In the genomic region with DNA sequence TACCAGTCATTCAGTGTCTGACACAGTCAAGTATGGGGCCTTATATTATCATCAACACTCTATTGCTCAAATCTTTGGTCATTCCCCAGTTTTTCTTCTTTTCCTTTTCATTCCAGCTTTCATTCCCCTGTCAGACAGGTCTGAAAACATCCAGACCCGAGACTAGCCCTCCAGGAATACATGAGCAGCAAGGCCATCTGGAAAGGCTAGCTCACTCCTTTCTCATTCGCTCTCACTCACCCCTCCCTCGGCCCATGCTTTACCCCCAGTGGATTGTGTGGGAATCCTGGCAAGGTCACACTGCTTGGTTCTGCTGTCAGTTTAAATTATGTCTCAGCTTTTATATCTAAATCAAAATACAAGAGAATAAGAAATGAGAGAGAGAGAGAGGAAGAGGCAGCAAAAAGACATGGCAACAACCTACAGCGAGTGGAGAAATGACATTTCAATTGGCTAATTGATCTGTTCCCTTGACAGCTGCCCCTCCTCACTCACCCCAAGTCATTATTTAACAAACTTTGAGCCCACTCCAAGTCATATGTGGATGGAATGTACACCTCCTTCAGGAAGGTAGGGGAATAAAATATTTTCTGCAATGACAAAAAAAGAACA, we compare ENCODE assay signal across 30 cellular contexts.
A peak's percentile ranks its signal among the peaks of the same experiment; 100 is the strongest.
DNase-seq lines count a peak whose midpoint lies in the region; ATAC-seq lines count a peak whose summit lies in the region.
"Had no signal": no experiment of that assay in that cellular context is flagged by ENCODE, and none has a peak within 500 bp of the region (broad histone marks: within the 10 kb centered on the region; RNA-seq: fewer than 3 reads in every experiment).

No MANE protein-coding gene starts in this region.

- H3K4me3 ChIP-seq in stomach smooth muscle (ENCODE audit: low read length in 2 of 2) = no peak overlapping the region
- H3K4me3 ChIP-seq: colonic mucosa, GM23338, left lung, ovary, PC-9, smooth muscle cell, tibial nerve had no signal

- peaks cover 5% of the 10 kb centered on the region for H3K4me1 ChIP-seq in stomach smooth muscle (ENCODE audit: control insufficient read depth, insufficient read depth, low read length)
- H3K4me1 ChIP-seq: colonic mucosa, left lung, tibial nerve had no signal

- H3K9me3 ChIP-seq in stomach smooth muscle (ENCODE audit: control insufficient read depth in 2 of 2, low read length in 2 of 2) = no peaks in the 10 kb centered on the region
- H3K9me3 ChIP-seq: colonic mucosa, left lung, ovary, tibial nerve had no signal

- no peak for ATAC-seq in GM18870 (IDR thresholded peaks at IDR 0.05; ENCODE audit: unreplicated experiment)
- ATAC-seq: activated CD8-positive, alpha-beta memory T cell treated with anti-CD3 and anti-CD28 coated beads, Interleukin-2, amount 10 ng/mL, durations not matched to agents 7 days and 5 days; activated T-cell treated with anti-CD3 and anti-CD28 coated beads, Interleukin-2, amount 50 U/mL, for 72 hours; GM23338; left lung; natural killer cell treated with Interleukin-12 subunit alpha and Interleukin-12 subunit beta and Interleukin-15 and Interleukin-18, amount 100 ng/mL, for 72 hours; stimulated activated naive CD8-positive, alpha-beta T cell treated with anti-CD3 and anti-CD28 coated beads, Interleukin-15, amount 100 ng/mL, for 72 hours; WTC11 had no signal

- H3K36me3 ChIP-seq in stomach smooth muscle (ENCODE audit: control insufficient read depth in 2 of 2, insufficient read depth in 2 of 2, low read length in 2 of 2) = no peaks in the 10 kb centered on the region
- H3K36me3 ChIP-seq: brain microvascular endothelial cell, colonic mucosa, left lung, ovary, tibial nerve had no signal

- DNase-seq in SK-N-DZ (ENCODE audit: low spot score) (peak; percentile 83), amniotic epithelial cell (ENCODE audit: low read depth) (peak; percentile 32), left kidney (ENCODE audit: low read depth, low spot score) (peak; percentile 42), DMS53 (lab: John Stamatoyannopoulos, UW) (no peak), NCI-H1092 (lab: John Stamatoyannopoulos, UW) (no peak)
- DNase-seq: activated CD4-positive, alpha-beta T cell treated with anti-CD3 and anti-CD28 coated beads, Interleukin-2, amount 50 U/mL, for 1 hour; activated CD8-positive, alpha-beta memory T cell treated with anti-CD3 and anti-CD28 coated beads, Interleukin-2, amount 10 ng/mL, durations not matched to agents 7 days and 5 days; activated naive CD4-positive, alpha-beta T cell; activated T-cell treated with anti-CD3 and anti-CD28 coated beads, Interleukin-2, amount 50 U/mL, for 72 hours; brain microvascular endothelial cell; colonic mucosa; effector memory CD4-positive, alpha-beta T cell; HFFc6; left lung; MV-4-11; NCI-H510A; ovary; PC-9; SHP77; stimulated activated CD4-positive, alpha-beta T cell treated with anti-CD3 and anti-CD28 coated beads, Interleukin-1b, Interleukin-23, amount 100 ng/mL, for 48 hours; stimulated activated CD8-positive, alpha-beta memory T cell treated with anti-CD3 and anti-CD28 coated beads, Interleukin-4, amount 100 ng/mL, for 48 hours; stimulated activated naive CD8-positive, alpha-beta T cell treated with anti-CD3 and anti-CD28 coated beads, Interleukin-15, amount 100 ng/mL, for 72 hours; SW 1271 had no signal

- H3K27me3 ChIP-seq in stomach smooth muscle (ENCODE audit: control insufficient read depth in 1 of 2, insufficient read depth in 2 of 2, low read length in 2 of 2) = no peaks in the 10 kb centered on the region
- H3K27me3 ChIP-seq: brain microvascular endothelial cell, colonic mucosa, left lung, ovary, tibial nerve had no signal

- H3K27ac ChIP-seq in stomach smooth muscle (ENCODE audit: low read length) = peak overlapping the region; percentile 3
- H3K27ac ChIP-seq: brain microvascular endothelial cell, colonic mucosa, left lung, ovary, PC-9, tibial nerve had no signal

- H3K9ac ChIP-seq in stomach smooth muscle (ENCODE audit: low read length in 2 of 2) = no peak overlapping the region

Comparison
In these comparisons a context has a peak if more than half of its experiments do, and no peak if none do; other contexts are left out.
1. DNase-seq: peak in SK-N-DZ (single experiment), amniotic epithelial cell (single experiment) and left kidney (single experiment); none in DMS53 (single experiment) and NCI-H1092 (single experiment).